Comparison of ENCODE assay signal across 8 cellular contexts in genomic region chr17:67993153-67993997, GRCh38. TPM values are rescaled to one million over a fixed set of nuclear protein-coding genes. Genes with fewer than 3 reads are reported as not detected.
DNase-seq lines count a peak whose midpoint lies in the region; ATAC-seq, FAIRE-seq and TF ChIP-seq lines count a peak whose summit lies in the region.

No MANE protein-coding gene starts in this region.

- no peak overlapping the region for H2BK20ac ChIP-seq in H1 (ENCODE audit: low read length)

- no peak overlapping the region for H2BK15ac ChIP-seq in H1 (ENCODE audit: low read length)

- DNase-seq in C1 segment of cervical spinal cord (lab: John Stamatoyannopoulos, UW) = peak in 13 of 14 donors; percentile 38 to 94 (median 77)
- peak; percentile 83 for DNase-seq in GM19240 (ENCODE audit: insufficient read length, low spot score)
- peak; percentile 99 for DNase-seq in NCI-H774 (lab: John Stamatoyannopoulos, UW)
- DNase-seq in activated CD8-positive, alpha-beta memory T cell treated with anti-CD3 and anti-CD28 coated beads for 24 hours = peak; percentile 88
- peak in 1 of 2 experiments; percentile 84 for DNase-seq in H1 (ENCODE audit: low read depth in 1 of 2, low spot score in 2 of 2)
- DNase-seq in mesenteric fat pad (ENCODE audit: low spot score) = peak; percentile 93
- peak; percentile 65 for DNase-seq in stimulated activated CD8-positive, alpha-beta memory T cell treated with anti-CD3 and anti-CD28 coated beads, Interleukin-12 subunit alpha, Interleukin-12 subunit beta, amount 100 ng/mL, for 4 hours (ENCODE audit: low read depth)

- no peaks in the 10 kb centered on the region for H3K79me1 ChIP-seq in H1 (ENCODE audit: low read depth, low read length)

- H3K4me3 ChIP-seq in H1 (ENCODE audit: extremely low read depth in 1 of 4, insufficient read depth in 2 of 4, low read depth in 3 of 4, low read length in 4 of 4) = peak overlapping the region; percentile 84 to 97 (median 86)

- peak overlapping the region; percentile 81 for H2BK5ac ChIP-seq in H1 (ENCODE audit: low read depth, low read length)

- peak overlapping the region; percentile 82 for H3K56ac ChIP-seq in H1 (replicated peaks; ENCODE audit: insufficient read length, low read depth, low read length)

- H2BK12ac ChIP-seq in H1 (ENCODE audit: low read depth, low read length) = no peak overlapping the region; the same call in 1 of the 2 replicates

- 2% methylated on average over 61 of the region's 144 CpGs; no CpG with 5 or more reads in 1 of the 2 experiments for WGBS in H1 (ENCODE audit: extremely low coverage in 1 of 2, insufficient coverage in 1 of 2, insufficient read length in 1 of 2, insufficient replicate concordance in 2 of 2, low coverage in 1 of 2, low lambda C conversion rate in 2 of 2, missing lambda C conversion rate in 1 of 2), 2 experiments

- peak overlapping the region; percentile 93 for H3K18ac ChIP-seq in H1 (ENCODE audit: extremely low read depth, low read length)

- no peak for TF ChIP-seq CTCF in H1 (IDR thresholded peaks at IDR 0.05; ENCODE audit: control extremely low read depth in 1 of 3, insufficient read depth in 1 of 3, low read depth in 1 of 3, low read length in 3 of 3)

- TF ChIP-seq POLR2A in H1 (IDR thresholded peaks at IDR 0.05; ENCODE audit: control extremely low read depth in 1 of 2, low read depth in 2 of 2, low read length in 2 of 2) = peak; percentile 26 to 38

- no peak for TF ChIP-seq EP300 in H1 (IDR thresholded peaks at IDR 0.05; ENCODE audit: borderline replicate concordance in 1 of 2, low read depth in 2 of 2, low read length in 2 of 2)

- H3K27ac ChIP-seq in H1 (ENCODE audit: low read depth, low read length) = peak overlapping the region; percentile 66; the same call in 1 of the 2 replicates

- FAIRE-seq in H1 (lab: Jason Lieb, UNC) = no peak

- peak overlapping the region; percentile 88 for H4K5ac ChIP-seq in H1 (ENCODE audit: insufficient read length, low read depth, low read length)

- H3K14ac ChIP-seq in H1 (ENCODE audit: insufficient read length) = no peak overlapping the region

- H3K27me3 ChIP-seq in H1 (replicated peaks in 1 of 4; ENCODE audit: control insufficient read depth in 3 of 4, extremely low read depth in 1 of 4, insufficient read depth in 3 of 4, low read length in 3 of 4) = peaks cover 0 to 21% (median 10%) of the 10 kb centered on the region in 4 experiments; a peak in 6 of 7 replicates

- TF ChIP-seq RAD21 in H1 (IDR thresholded peaks at IDR 0.05 in 1 of 2, conservative IDR thresholded peaks at IDR 0.05 in 1 of 2; ENCODE audit: low read depth in 2 of 2, low read length in 2 of 2) = no peak

- peak overlapping the region; percentile 90 for H2AFZ ChIP-seq in H1 (ENCODE audit: low read length)

- POLR2A ChIA-PET in H1 (lab: Charles Lee; ENCODE audit: partially characterized antibody) = interaction anchor here (0.5 to 1.9 kb wide), 8 partner anchors 11 to 343 kb away, joined by 3 to 13 read pairs (median 3); no protein-coding TSS in a partner anchor

- peaks cover 0 to 13% (median 7%) of the 10 kb centered on the region in 4 experiments; a peak in 4 of 7 replicates for H3K4me1 ChIP-seq in H1 (replicated peaks in 1 of 4; ENCODE audit: control insufficient read depth in 3 of 4, insufficient read depth in 4 of 4, low read length in 3 of 4)

- H3K9ac ChIP-seq in H1 (replicated peaks in 1 of 4; ENCODE audit: extremely low read depth in 1 of 4, low read depth in 3 of 4, low read length in 3 of 4) = peak overlapping the region; percentile 72 to 81 (median 76)

- peak; percentile 80 for ATAC-seq in HG03439 (IDR thresholded peaks at IDR 0.05; ENCODE audit: unreplicated experiment)

- H3K79me2 ChIP-seq in H1 (ENCODE audit: control insufficient read depth in 1 of 2, insufficient read depth in 2 of 2, low read length in 2 of 2) = no peaks in the 10 kb centered on the region

- H3K36me3 ChIP-seq in H1 (ENCODE audit: control insufficient read depth in 2 of 4, insufficient read depth in 4 of 4, low read length in 3 of 4) = no peaks in the 10 kb centered on the region

- peak overlapping the region; percentile 97 for H3K4ac ChIP-seq in H1 (replicated peaks; ENCODE audit: insufficient read length, low read depth, low read length)

- CTCF ChIA-PET in H1 (lab: Charles Lee; ENCODE audit: partially characterized antibody) = interaction anchor here (1.0 to 2.1 kb wide), 2 partner anchors 8 to 16 kb away, joined by 3 to 8 read pairs; no protein-coding TSS in a partner anchor

- H2AK5ac ChIP-seq in H1 (ENCODE audit: low read depth, low read length) = no peak overlapping the region

- H3K9me3 ChIP-seq in H1 (ENCODE audit: insufficient read depth in 2 of 2, low read depth in 1 of 2, low read length in 1 of 2) = no peaks in the 10 kb centered on the region

- H4K20me1 ChIP-seq in H1 (replicated peaks in 1 of 2; ENCODE audit: control insufficient read depth in 1 of 2, insufficient read depth in 2 of 2, low read length in 2 of 2) = no peaks in the 10 kb centered on the region

- H3K23ac ChIP-seq in H1 (ENCODE audit: insufficient read length) = no peak overlapping the region

- H3K23me2 ChIP-seq in H1 (ENCODE audit: low read depth, low read length) = peaks cover 9% of the 10 kb centered on the region; the same call in 1 of the 2 replicates

- H4K91ac ChIP-seq in H1 (replicated peaks; ENCODE audit: insufficient read length, low read length) = peak overlapping the region; percentile 75

- H4K8ac ChIP-seq in H1 (ENCODE audit: extremely low read depth, insufficient read depth, low read length) = peak overlapping the region; percentile 95

- H2BK120ac ChIP-seq in H1 (replicated peaks; ENCODE audit: low read depth, low read length) = no peak overlapping the region

- peak overlapping the region; percentile 83 to 92 for H3K4me2 ChIP-seq in H1 (ENCODE audit: insufficient read depth in 1 of 2, low read depth in 2 of 2, low read length in 2 of 2)

TF ChIP-seq in H1, 55 proteins besides CTCF, POLR2A, EP300 and RAD21 (continues in another document):
- TF ChIP-seq CBX5 (IDR thresholded peaks at IDR 0.05; ENCODE audit: low read depth, low read length) (no peak), TAF1 (IDR thresholded peaks at IDR 0.05; ENCODE audit: low read depth, low read length) (peak; percentile 65; the same call in 1 of the 2 replicates), RFX5 (IDR thresholded peaks at IDR 0.05; ENCODE audit: borderline replicate concordance, low read depth, low read length) (no peak), CEBPB (IDR thresholded peaks at IDR 0.05; ENCODE audit: low read depth, low read length) (no peak), CHD2 (IDR thresholded peaks at IDR 0.05; ENCODE audit: low read length) (no peak), BACH1 (IDR thresholded peaks at IDR 0.05; ENCODE audit: low read length) (no peak), KDM4A (IDR thresholded peaks at IDR 0.05; ENCODE audit: low read depth, low read length, severe bottlenecking) (no peak), TEAD4 (IDR thresholded peaks at IDR 0.05; ENCODE audit: low read depth, low read length) (no peak), HDAC2 (IDR thresholded peaks at IDR 0.05; ENCODE audit: borderline replicate concordance in 1 of 2, low read depth in 2 of 2, low read length in 2 of 2) (no peak), POLR2AphosphoS5 (IDR thresholded peaks at IDR 0.05; ENCODE audit: low read depth, low read length) (no peak), CHD1 (IDR thresholded peaks at IDR 0.05; ENCODE audit: low read depth, low read length) (no peak), CREB1 (IDR thresholded peaks at IDR 0.05) (no peak), PHF8 (conservative IDR thresholded peaks at IDR 0.05; ENCODE audit: low read depth, low read length) (peak; percentile 74), SRF (IDR thresholded peaks at IDR 0.05; ENCODE audit: low read depth, low read length) (no peak)

RNA-seq across cellular contexts. Expression of gene C17orf58, which starts 2.9 kb away (rescaled TPM):
- total RNA-seq in H1 (2021; fragmentation: NEBNext Ultra II Directional; extraction: Animal tissue kit (Norgen Biotek cat#: 25700)) = 21.8 and 24.1 TPM in 2 replicates
- polyA plus RNA-seq in H1 (2011; rRNA removed) = 20.5 and 22.6 TPM in 2 replicates
- 23.9 TPM for polyA plus RNA-seq in H1 (2011; cell fraction: cytosol; rRNA removed)
- 18.5 TPM for polyA plus RNA-seq in H1 (2011; cell fraction: nucleus; rRNA removed)
- polyA plus RNA-seq in H1 (2012, experiment 1 of 2) = 17.9 to 21.2 TPM (median 19.4 TPM) in 4 replicates
- 8.9 TPM for polyA plus RNA-seq in H1 (2012, experiment 2 of 2)
- polyA plus RNA-seq in H1 (2013, experiment 1 of 2) = 32.3 TPM
- 34.2 TPM for polyA plus RNA-seq in H1 (2013, experiment 2 of 2)
- polyA minus RNA-seq in H1 (2011; rRNA and poly(A)+ RNA removed) = 10.9 and 11.1 TPM in 2 replicates
- 8.1 TPM for polyA minus RNA-seq in H1 (2011; cell fraction: cytosol; rRNA and poly(A)+ RNA removed)
- polyA minus RNA-seq in H1 (2011; cell fraction: nucleus; rRNA and poly(A)+ RNA removed) = 7.9 TPM
- total RNA-seq in mesenteric fat pad = 8.8 TPM

RNA-seq across cellular contexts. Expression of gene KPNA2, which starts 42.2 kb away (rescaled TPM):
- total RNA-seq in H1 (2021; fragmentation: NEBNext Ultra II Directional; extraction: Animal tissue kit (Norgen Biotek cat#: 25700)) = 599 and 612 TPM in 2 replicates
- 282 and 413 TPM in 2 replicates for polyA plus RNA-seq in H1 (2011; rRNA removed)
- polyA plus RNA-seq in H1 (2011; cell fraction: cytosol; rRNA removed) = 359 TPM
- polyA plus RNA-seq in H1 (2011; cell fraction: nucleus; rRNA removed) = 273 TPM
- polyA plus RNA-seq in H1 (2012, experiment 1 of 2) = 400 to 532 TPM (median 448 TPM) in 4 replicates
- 97.1 TPM for polyA plus RNA-seq in H1 (2012, experiment 2 of 2)
- 316 TPM for polyA plus RNA-seq in H1 (2013, experiment 1 of 2)
- polyA plus RNA-seq in H1 (2013, experiment 2 of 2) = 317 TPM
- polyA minus RNA-seq in H1 (2011; rRNA and poly(A)+ RNA removed) = 770 and 875 TPM in 2 replicates
- polyA minus RNA-seq in H1 (2011; cell fraction: cytosol; rRNA and poly(A)+ RNA removed) = 428 TPM
- 320 TPM for polyA minus RNA-seq in H1 (2011; cell fraction: nucleus; rRNA and poly(A)+ RNA removed)
- total RNA-seq in mesenteric fat pad = 37.9 TPM

Comparison
In these comparisons a context has a peak if more than half of its experiments do, and no peak if none do; other contexts are left out.
1. RNA of gene KPNA2, which starts 42.2 kb away (total RNA-seq): 599 to 612 TPM in H1; 37.9 TPM in mesenteric fat pad (single experiment); every median in the first group is over 10 times any median in the second.